ENCODE assay signal across 1 cellular context in genomic region chr16:29995911-29996772, GRCh38.
TF ChIP-seq lines count a peak whose summit lies in the region.

INO80E (plus strand) TSS chr16:29996241; CDS start chr16:29996311, 70 bp downstream.

TF ChIP-seq in HEK293, 187 proteins besides CTCF, POLR2A, EP300 and RAD21 (continued from another document and continues in another):
- TF ChIP-seq ZSCAN5A (tag by site-specific recombination; IDR thresholded peaks at IDR 0.05) (peak; percentile 51; the same call in 1 of the 2 replicates), ZNF76 (tag by site-specific recombination; IDR thresholded peaks at IDR 0.05; ENCODE audit: borderline replicate concordance, low read depth) (peak; percentile 100), OSR2 (tag by site-specific recombination; IDR thresholded peaks at IDR 0.05) (peak; percentile 94), ZNF639 (tag by site-specific recombination; IDR thresholded peaks at IDR 0.05) (peak; percentile 77; the same call in 1 of the 2 replicates), ZNF555 (tag by site-specific recombination; conservative IDR thresholded peaks at IDR 0.05) (no peak), ZNF26 (tag by site-specific recombination; IDR thresholded peaks at IDR 0.05) (no peak), ZNF324 (tag by site-specific recombination; IDR thresholded peaks at IDR 0.05) (0 out of 2 replicates have a peak, but pooled peaks have one; percentile 42), ZNF354C (tag by site-specific recombination; IDR thresholded peaks at IDR 0.05; ENCODE audit: borderline replicate concordance, low read depth) (no peak), WT1 (tag by site-specific recombination; IDR thresholded peaks at IDR 0.05) (0 out of 2 replicates have a peak, but pooled peaks have one; percentile 41), ZNF423 (tag by site-specific recombination; IDR thresholded peaks at IDR 0.05) (no peak), TCF7L2 (IDR thresholded peaks at IDR 0.05; ENCODE audit: borderline replicate concordance, low read depth, low read length) (no peak), SP3 (tag by site-specific recombination; IDR thresholded peaks at IDR 0.05) (peak; percentile 95), ZNF843 (tag by site-specific recombination; IDR thresholded peaks at IDR 0.05) (peak; percentile 27; the same call in 1 of the 2 replicates), ZSCAN18 (tag by site-specific recombination; IDR thresholded peaks at IDR 0.05) (0 out of 2 replicates have a peak, but pooled peaks have one; percentile 62), SCRT1 (tag by site-specific recombination; IDR thresholded peaks at IDR 0.05; ENCODE audit: borderline replicate concordance) (no peak), ZNF791 (tag by site-specific recombination; IDR thresholded peaks at IDR 0.05) (no peak), ELK4 (IDR thresholded peaks at IDR 0.05; ENCODE audit: borderline replicate concordance, low read depth, low read length) (no peak), YY2 (tag by site-specific recombination; IDR thresholded peaks at IDR 0.05) (peak; percentile 97), YY1 (tag by site-specific recombination; IDR thresholded peaks at IDR 0.05) (peak; percentile 95), ZNF664 (tag by site-specific recombination; IDR thresholded peaks at IDR 0.05) (no peak), ZBTB6 (tag by site-specific recombination; IDR thresholded peaks at IDR 0.05) (no peak), INSM2 (tag by site-specific recombination; IDR thresholded peaks at IDR 0.05) (peak; percentile 44), GLIS2 (tag by site-specific recombination; IDR thresholded peaks at IDR 0.05) (peak; percentile 88), BCL6B (tag by site-specific recombination; IDR thresholded peaks at IDR 0.05) (no peak), ZFP3 (tag by site-specific recombination; IDR thresholded peaks at IDR 0.05; ENCODE audit: low read depth) (no peak), ZNF548 (tag by site-specific recombination; IDR thresholded peaks at IDR 0.05) (peak; percentile 80; the same call in 1 of the 2 replicates), ZNF529 (tag by site-specific recombination; IDR thresholded peaks at IDR 0.05; ENCODE audit: insufficient replicate concordance) (no peak), BCL11A (tag by site-specific recombination; IDR thresholded peaks at IDR 0.05; ENCODE audit: low read depth) (no peak), ZNF623 (tag by site-specific recombination; IDR thresholded peaks at IDR 0.05) (no peak; the same call in 1 of the 2 replicates), GLI2 (tag by site-specific recombination; IDR thresholded peaks at IDR 0.05; ENCODE audit: borderline replicate concordance, low read depth) (no peak), KLF9 (tag by site-specific recombination; IDR thresholded peaks at IDR 0.05; ENCODE audit: low read depth) (peak; percentile 78), ZNF580 (tag by site-specific recombination; IDR thresholded peaks at IDR 0.05) (peak; percentile 72; the same call in 1 of the 2 replicates), ZNF792 (tag by site-specific recombination; IDR thresholded peaks at IDR 0.05) (0 out of 2 replicates have a peak, but pooled peaks have one; percentile 41), ZNF24 (tag by site-specific recombination; IDR thresholded peaks at IDR 0.05) (peak; percentile 43; the same call in 1 of the 2 replicates), ZNF549 (tag by site-specific recombination; IDR thresholded peaks at IDR 0.05) (no peak), ZNF776 (tag by site-specific recombination; IDR thresholded peaks at IDR 0.05; ENCODE audit: borderline replicate concordance) (no peak), ZNF629 (tag by site-specific recombination; IDR thresholded peaks at IDR 0.05) (peak; percentile 99), ZNF704 (tag by site-specific recombination; IDR thresholded peaks at IDR 0.05) (no peak), REST (tag by site-specific recombination; IDR thresholded peaks at IDR 0.05) (peak; percentile 22; the same call in 1 of the 2 replicates), ZNF449 (tag by site-specific recombination; IDR thresholded peaks at IDR 0.05) (0 out of 2 replicates have a peak, but pooled peaks have one; percentile 3), ZNF202 (tag by site-specific recombination; IDR thresholded peaks at IDR 0.05; ENCODE audit: borderline replicate concordance) (no peak), ZNF121 (tag by site-specific recombination; IDR thresholded peaks at IDR 0.05) (no peak), MYNN (tag by site-specific recombination; IDR thresholded peaks at IDR 0.05; ENCODE audit: borderline replicate concordance) (no peak), KLF1 (tag by site-specific recombination; IDR thresholded peaks at IDR 0.05) (peak; percentile 93), ZNF416 (tag by site-specific recombination; IDR thresholded peaks at IDR 0.05) (no peak)
